In genomic region chr18:59002974-59003594, GRCh38 we compare ENCODE assay signal across 24 cellular contexts.
DNase-seq lines count a peak whose midpoint lies in the region; ATAC-seq, FAIRE-seq and TF ChIP-seq lines count a peak whose summit lies in the region.
"Had no signal": no experiment of that assay in that cellular context is flagged by ENCODE, and none has a peak within 500 bp of the region (broad histone marks: within the 10 kb centered on the region; RNA-seq: fewer than 3 reads in every experiment).

No MANE protein-coding gene starts in this region.

- DNase-seq in left ventricle myocardium inferior (no peak), left cardiac atrium (no peak), kidney (no peak), gastrocnemius medialis (no peak), NCI-H82 treated with DMSO at 0.1 percent for 48 hours (lab: John Stamatoyannopoulos, UW; ENCODE audit: unreplicated experiment) (no peak)
- DNase-seq: 8988T; EL; MM.1S; NCI-H1092; NCI-H1436; NCI-H1930; NCI-H2227 treated with DMSO at 0.1 percent for 48 hours; NCI-H510A; NCI-H748 treated with DMSO at 0.1 percent for 48 hours; NK-92 treated with Interleukin-12 subunit alpha and Interleukin-12 subunit beta, amount 100 ng/mL, for 24 hours had no signal

- peaks cover 10% of the 10 kb centered on the region for H3K9me3 ChIP-seq in left ventricle myocardium inferior (replicated peaks)
- peaks cover 0 to 5% of the 10 kb centered on the region in 2 donors for H3K9me3 ChIP-seq in kidney (ENCODE audit: control insufficient read depth in 1 of 2, low read length in 2 of 2)
- no peaks in the 10 kb centered on the region for H3K9me3 ChIP-seq in gastrocnemius medialis

- H3K27me3 ChIP-seq in left ventricle myocardium inferior (ENCODE audit: low read depth) (no peaks in the 10 kb centered on the region), gastrocnemius medialis (no peaks in the 10 kb centered on the region)
- H3K27me3 ChIP-seq: SJSA1 had no signal

- no peak overlapping the region for H3K4me3 Mint-ChIP-seq in dendritic cell treated with granulocyte-macrophage colony-stimulating factor and Interleukin-4, amounts not matched to agents 40 ng/mL and 50 ng/mL, for 4 days

- intact Hi-C loops in left ventricle myocardium inferior (cut with micrococcal nuclease) (no loop called here), left cardiac atrium (cut with DNase I) (no loop called here), kidney (cut with DNase I) (no loop called here), gastrocnemius medialis (cut with DNase I; ENCODE audit: low total_unique reads) (no loop called here)
- intact Hi-C loops in dendritic cell treated with granulocyte-macrophage colony-stimulating factor and Interleukin-4, amounts not matched to agents 40 ng/mL and 50 ng/mL, for 4 days (cut with micrococcal nuclease): no loop called here

- ATAC-seq in left cardiac atrium (no peak), gastrocnemius medialis (no peak), HG02852 (IDR thresholded peaks at IDR 0.05; ENCODE audit: unreplicated experiment) (no peak)
- no peak for ATAC-seq in activated CD4-positive, CD25-positive, alpha-beta regulatory T cell treated with anti-CD3 and anti-CD28 coated beads, Interleukin-2, amount 50 U/mL, for 24 hours
- ATAC-seq: K562, Right ventricle myocardium inferior had no signal

- H3K27ac Mint-ChIP-seq in dendritic cell treated with granulocyte-macrophage colony-stimulating factor and Interleukin-4, amounts not matched to agents 40 ng/mL and 50 ng/mL, for 4 days: peak overlapping the region; percentile 79

- no peaks in the 10 kb centered on the region for H3K9me3 Mint-ChIP-seq in dendritic cell treated with granulocyte-macrophage colony-stimulating factor and Interleukin-4, amounts not matched to agents 40 ng/mL and 50 ng/mL, for 4 days

- H3K27ac ChIP-seq in left ventricle myocardium inferior (replicated peaks) (peak overlapping the region; percentile 84), kidney (ENCODE audit: low read depth in 2 of 2, low read length in 2 of 2) (no peak overlapping the region), gastrocnemius medialis (peak overlapping the region in 3 of 4 donors; percentile 25 to 90 (median 46))
- H3K27ac ChIP-seq: C4-2B, SJSA1 had no signal

- FAIRE-seq in kidney (lab: Jason Lieb, UNC): peak; percentile 39
- FAIRE-seq: H54, K562, RCC 7860 had no signal

- TF ChIP-seq CTCF in left ventricle myocardium inferior (IDR thresholded peaks at IDR 0.05; ENCODE audit: borderline replicate concordance) (no peak), kidney (IDR thresholded peaks at IDR 0.05; ENCODE audit: borderline replicate concordance, extremely low read depth, insufficient read depth) (no peak), gastrocnemius medialis (IDR thresholded peaks at IDR 0.05 in 4 of 5, conservative IDR thresholded peaks at IDR 0.05 in 1 of 5) (no peak)

- no peaks in the 10 kb centered on the region for H3K27me3 Mint-ChIP-seq in dendritic cell treated with granulocyte-macrophage colony-stimulating factor and Interleukin-4, amounts not matched to agents 40 ng/mL and 50 ng/mL, for 4 days

- no peak for TF ChIP-seq POLR2A in gastrocnemius medialis (IDR thresholded peaks at IDR 0.05)

- in situ Hi-C loops in gastrocnemius medialis (cut with MboI; ENCODE audit: low sequenced_read_pairs in 4 of 4): no loop called here

- H3K4me1 Mint-ChIP-seq in dendritic cell treated with granulocyte-macrophage colony-stimulating factor and Interleukin-4, amounts not matched to agents 40 ng/mL and 50 ng/mL, for 4 days (ENCODE audit: low read depth): peaks cover 10% of the 10 kb centered on the region

- no peaks in the 10 kb centered on the region for H3K36me3 Mint-ChIP-seq in dendritic cell treated with granulocyte-macrophage colony-stimulating factor and Interleukin-4, amounts not matched to agents 40 ng/mL and 50 ng/mL, for 4 days (ENCODE audit: low read depth)

- H3K4me3 ChIP-seq in left ventricle myocardium inferior (no peak overlapping the region), kidney (ENCODE audit: low read length in 2 of 2) (no peak overlapping the region), gastrocnemius medialis (no peak overlapping the region)
- H3K4me3 ChIP-seq: K562, SJSA1 had no signal

- H3K9ac ChIP-seq in kidney (ENCODE audit: low read length in 2 of 2): no peak overlapping the region

- H3K36me3 ChIP-seq in left ventricle myocardium inferior (no peaks in the 10 kb centered on the region), kidney (ENCODE audit: control insufficient read depth in 1 of 2, insufficient read depth in 2 of 2, low read length in 2 of 2) (no peaks in the 10 kb centered on the region), gastrocnemius medialis (no peaks in the 10 kb centered on the region)
- H3K36me3 ChIP-seq: SJSA1 had no signal

- peaks cover 34% of the 10 kb centered on the region for H3K4me1 ChIP-seq in left ventricle myocardium inferior
- peaks cover 6 to 13% of the 10 kb centered on the region in 2 donors for H3K4me1 ChIP-seq in kidney (ENCODE audit: control insufficient read depth in 1 of 2, insufficient read depth in 1 of 2, low read depth in 1 of 2, low read length in 2 of 2)
- H3K4me1 ChIP-seq in gastrocnemius medialis: peaks cover 16 to 42% of the 10 kb centered on the region in 2 donors

Comparison
In these comparisons a context has a peak if more than half of its experiments do, and no peak if none do; other contexts are left out.
1. H3K27ac ChIP-seq: peak in left ventricle myocardium inferior (single experiment) and gastrocnemius medialis (3 of 4); none in kidney (0 of 2).